In genomic region chr7:124082234-124082633, GRCh38 we compare ENCODE assay signal across 5 cellular contexts. TPM values are rescaled to one million over a fixed set of nuclear protein-coding genes. Genes with fewer than 3 reads are reported as not detected.
"Had no signal": no experiment of that assay in that cellular context is flagged by ENCODE, and none has a peak within 500 bp of the region (broad histone marks: within the 10 kb centered on the region; RNA-seq: fewer than 3 reads in every experiment).

No MANE protein-coding gene starts in this region.

RNA-seq across cellular contexts. Expression of gene TMEM229A, which starts 49.4 kb away (rescaled TPM):
- total RNA-seq: HepG2, HT-29, HT1080, IMR-90 had no signal
- polyA plus RNA-seq: HepG2, IgD-negative memory B cell, IMR-90 had no signal
